Comparison of ENCODE assay signal across 16 cellular contexts in the genomic region with DNA sequence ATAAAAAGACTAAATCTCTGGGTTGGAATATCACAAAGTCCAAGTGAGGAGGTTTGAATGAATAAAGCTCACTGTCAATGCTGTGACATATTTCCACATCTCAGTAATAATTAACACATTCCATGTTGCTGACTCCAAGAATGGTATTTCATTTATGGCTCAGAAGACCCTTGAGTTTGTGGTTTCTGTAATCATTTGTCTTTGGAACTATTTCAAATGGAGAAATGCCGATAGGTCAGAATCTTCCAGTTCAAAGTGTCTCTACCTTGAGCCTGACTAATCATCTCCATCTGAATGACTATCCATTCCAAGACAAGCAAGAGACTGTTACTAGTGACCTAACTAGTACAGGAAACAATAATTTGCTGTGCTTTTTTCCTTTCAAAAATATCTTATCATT. TPM values are rescaled to one million over a fixed set of nuclear protein-coding genes. Genes with fewer than 3 reads are reported as not detected.
A peak's percentile ranks its signal among the peaks of the same experiment; 100 is the strongest.
DNase-seq lines count a peak whose midpoint lies in the region; ATAC-seq and TF ChIP-seq lines count a peak whose summit lies in the region.
"Had no signal": no experiment of that assay in that cellular context is flagged by ENCODE, and none has a peak within 500 bp of the region (broad histone marks: within the 10 kb centered on the region; RNA-seq: fewer than 3 reads in every experiment).

No MANE protein-coding gene starts in this region.

- TF ChIP-seq CTCF in kidney epithelial cell (IDR thresholded peaks at IDR 0.05; ENCODE audit: insufficient read depth, low read length, poor library complexity, severe bottlenecking), result no peak

- no peak overlapping the region for H3K4me3 Mint-ChIP-seq in activated CD4-positive, alpha-beta memory T cell treated with anti-CD3 and anti-CD28 coated beads for 36 hours
- H3K4me3 Mint-ChIP-seq: activated CD8-positive, alpha-beta T cell treated with anti-CD3 and anti-CD28 coated beads for 36 hours; activated T-helper 1 cell treated with anti-CD3 and anti-CD28 coated beads, Interleukin-12 subunit alpha, Interleukin-12 subunit beta, Interleukin-2, Interleukin-4 antibody, amounts not matched to agents 30 ng/mL and 10 ng/mL and 1 ng/mL, durations not matched to agents 14 hours and 24 hours and 36 hours; naive thymus-derived CD4-positive, alpha-beta T cell had no signal

- CTCF ChIA-PET in activated CD4-positive, alpha-beta memory T cell treated with anti-CD3 and anti-CD28 coated beads for 36 hours (lab: Charles Lee), result no interaction called here

- intact Hi-C loops in activated CD4-positive, alpha-beta memory T cell treated with anti-CD3 and anti-CD28 coated beads for 36 hours (cut with micrococcal nuclease), result no loop called here

- no peaks in the 10 kb centered on the region for H3K36me3 ChIP-seq in kidney epithelial cell (ENCODE audit: control insufficient read depth, insufficient read depth, low read length)
- H3K36me3 ChIP-seq: colonic mucosa, suprapubic skin had no signal

- H3K36me3 Mint-ChIP-seq in activated CD4-positive, alpha-beta memory T cell treated with anti-CD3 and anti-CD28 coated beads for 36 hours, result peaks cover 16% of the 10 kb centered on the region

- H3K27ac Mint-ChIP-seq in activated CD4-positive, alpha-beta memory T cell treated with anti-CD3 and anti-CD28 coated beads for 36 hours, result no peak overlapping the region
- H3K27ac Mint-ChIP-seq: activated CD8-positive, alpha-beta T cell treated with anti-CD3 and anti-CD28 coated beads for 36 hours; activated T-helper 1 cell treated with anti-CD3 and anti-CD28 coated beads, Interleukin-12 subunit alpha, Interleukin-12 subunit beta, Interleukin-2, Interleukin-4 antibody, amounts not matched to agents 30 ng/mL and 10 ng/mL and 1 ng/mL, durations not matched to agents 14 hours and 24 hours and 36 hours; naive thymus-derived CD4-positive, alpha-beta T cell had no signal

- no peaks in the 10 kb centered on the region for H3K27me3 ChIP-seq in kidney epithelial cell (ENCODE audit: control insufficient read depth, insufficient read depth, low read length)
- H3K27me3 ChIP-seq: colonic mucosa, suprapubic skin had no signal

- H3K4me3 ChIP-seq in kidney epithelial cell (ENCODE audit: low read depth, low read length), result no peak overlapping the region
- H3K4me3 ChIP-seq: colonic mucosa, suprapubic skin had no signal

- no peaks in the 10 kb centered on the region for H3K27me3 Mint-ChIP-seq in activated CD4-positive, alpha-beta memory T cell treated with anti-CD3 and anti-CD28 coated beads for 36 hours
- H3K27me3 Mint-ChIP-seq: activated CD8-positive, alpha-beta T cell treated with anti-CD3 and anti-CD28 coated beads for 36 hours; naive thymus-derived CD4-positive, alpha-beta T cell had no signal

- peaks cover 17% of the 10 kb centered on the region for H3K9me3 Mint-ChIP-seq in activated CD4-positive, alpha-beta memory T cell treated with anti-CD3 and anti-CD28 coated beads for 36 hours

- H3K4me1 Mint-ChIP-seq in activated CD4-positive, alpha-beta memory T cell treated with anti-CD3 and anti-CD28 coated beads for 36 hours (ENCODE audit: low read depth), result no peaks in the 10 kb centered on the region

- DNase-seq in AG08395 (ENCODE audit: low spot score), result peak; percentile 50
- DNase-seq in HS-5 (ENCODE audit: low read depth), result peak; percentile 67
- DNase-seq in astrocyte of the hippocampus (ENCODE audit: low read depth, low spot score), result peak; percentile 75
- DNase-seq in kidney epithelial cell (ENCODE audit: low read depth), result peak; percentile 80
- no peak for DNase-seq in activated CD4-positive, alpha-beta memory T cell treated with anti-CD3 and anti-CD28 coated beads for 36 hours
- DNase-seq in globus pallidus (ENCODE audit: low spot score), result no peak
- DNase-seq: activated CD8-positive, alpha-beta T cell treated with anti-CD3 and anti-CD28 coated beads for 36 hours; colonic mucosa; GOT3; naive thymus-derived CD4-positive, alpha-beta T cell; retina had no signal

- no peak for ATAC-seq in HG03378 (IDR thresholded peaks at IDR 0.05; ENCODE audit: unreplicated experiment)
- no peak for ATAC-seq in HG02798 (IDR thresholded peaks at IDR 0.05; ENCODE audit: poor library complexity, unreplicated experiment)
- ATAC-seq: activated CD8-positive, alpha-beta T cell treated with anti-CD3 and anti-CD28 coated beads for 36 hours had no signal

- POLR2A ChIA-PET in activated CD4-positive, alpha-beta memory T cell treated with anti-CD3 and anti-CD28 coated beads for 36 hours (lab: Charles Lee), result no interaction called here

RNA-seq across cellular contexts. Expression of gene SLC2A9, which starts 24.2 kb away (rescaled TPM):
- total RNA-seq in kidney epithelial cell, result 2.3 and 3.6 TPM in 2 replicates
- under 1 TPM; 0.10 to 0.65 TPM for total RNA-seq in activated CD4-positive, alpha-beta memory T cell treated with anti-CD3 and anti-CD28 coated beads for 36 hours
- total RNA-seq: NCI-H460 had no signal

Comparison
In these comparisons a context has a peak if more than half of its experiments do, and no peak if none do; other contexts are left out.
1. DNase-seq: peak in AG08395 (single experiment), HS-5 (single experiment), astrocyte of the hippocampus (single experiment) and kidney epithelial cell (single experiment); none in activated CD4-positive, alpha-beta memory T cell treated with anti-CD3 and anti-CD28 coated beads for 36 hours (single experiment) and globus pallidus (single experiment).